In the genomic region with DNA sequence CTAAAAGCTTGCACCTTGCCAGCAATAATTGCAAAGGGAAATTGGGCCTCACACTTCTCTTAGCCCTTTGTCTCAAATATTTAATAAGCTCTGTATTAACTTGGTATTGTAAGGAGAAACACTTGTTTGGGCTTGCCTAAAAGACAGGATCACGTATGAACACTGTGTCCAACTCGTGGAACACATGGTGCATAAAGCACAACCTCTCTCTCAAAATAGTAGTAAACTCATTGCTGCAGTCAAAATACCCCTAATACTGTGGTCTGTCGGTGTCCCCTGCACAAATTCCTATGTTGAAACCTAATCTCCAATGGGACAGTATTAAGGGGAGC, we compare ENCODE assay signal across 1 cellular context.
TF ChIP-seq lines count a peak whose summit lies in the region.

No MANE protein-coding gene starts in this region.

TF ChIP-seq in HepG2, 621 proteins besides CTCF, POLR2A, EP300 and RAD21 (continued from another document):
- TF ChIP-seq, protein P1, sequence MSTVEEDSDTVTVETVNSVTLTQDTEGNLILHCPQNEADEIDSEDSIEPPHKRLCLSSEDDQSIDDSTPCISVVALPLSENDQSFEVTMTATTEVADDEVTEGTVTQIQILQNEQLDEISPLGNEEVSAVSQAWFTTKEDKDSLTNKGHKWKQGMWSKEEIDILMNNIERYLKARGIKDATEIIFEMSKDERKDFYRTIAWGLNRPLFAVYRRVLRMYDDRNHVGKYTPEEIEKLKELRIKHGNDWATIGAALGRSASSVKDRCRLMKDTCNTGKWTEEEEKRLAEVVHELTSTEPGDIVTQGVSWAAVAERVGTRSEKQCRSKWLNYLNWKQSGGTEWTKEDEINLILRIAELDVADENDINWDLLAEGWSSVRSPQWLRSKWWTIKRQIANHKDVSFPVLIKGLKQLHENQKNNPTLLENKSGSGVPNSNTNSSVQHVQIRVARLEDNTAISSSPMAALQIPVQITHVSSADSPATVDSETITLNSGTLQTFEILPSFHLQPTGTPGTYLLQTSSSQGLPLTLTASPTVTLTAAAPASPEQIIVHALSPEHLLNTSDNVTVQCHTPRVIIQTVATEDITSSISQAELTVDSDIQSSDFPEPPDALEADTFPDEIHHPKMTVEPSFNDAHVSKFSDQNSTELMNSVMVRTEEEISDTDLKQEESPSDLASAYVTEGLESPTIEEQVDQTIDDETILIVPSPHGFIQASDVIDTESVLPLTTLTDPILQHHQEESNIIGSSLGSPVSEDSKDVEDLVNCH (CRISPR knock-in tag; IDR thresholded peaks at IDR 0.05), result no peak
- TF ChIP-seq GTF3A (CRISPR knock-in tag; conservative IDR thresholded peaks at IDR 0.05), result 0 out of 2 replicates have a peak, but pooled peaks have one; percentile 66
- no peak for TF ChIP-seq ZNF281 (CRISPR knock-in tag; IDR thresholded peaks at IDR 0.05; ENCODE audit: borderline replicate concordance)
- TF ChIP-seq, protein P2, sequence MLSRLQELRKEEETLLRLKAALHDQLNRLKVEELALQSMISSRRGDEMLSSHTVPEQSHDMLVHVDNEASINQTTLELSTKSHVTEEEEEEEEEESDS (CRISPR knock-in tag; IDR thresholded peaks at IDR 0.05; ENCODE audit: borderline replicate concordance), result 0 out of 2 replicates have a peak, but pooled peaks have one; percentile 23
- 0 out of 2 replicates have a peak, but pooled peaks have one; percentile 14 for TF ChIP-seq ZNF782 (CRISPR knock-in tag; IDR thresholded peaks at IDR 0.05; ENCODE audit: borderline replicate concordance)
- no peak for TF ChIP-seq ZNF775 (CRISPR knock-in tag; IDR thresholded peaks at IDR 0.05; ENCODE audit: borderline replicate concordance)
- TF ChIP-seq ZSCAN29 (CRISPR knock-in tag; conservative IDR thresholded peaks at IDR 0.05), result 0 out of 2 replicates have a peak, but pooled peaks have one; percentile 31
